In the genomic region with DNA sequence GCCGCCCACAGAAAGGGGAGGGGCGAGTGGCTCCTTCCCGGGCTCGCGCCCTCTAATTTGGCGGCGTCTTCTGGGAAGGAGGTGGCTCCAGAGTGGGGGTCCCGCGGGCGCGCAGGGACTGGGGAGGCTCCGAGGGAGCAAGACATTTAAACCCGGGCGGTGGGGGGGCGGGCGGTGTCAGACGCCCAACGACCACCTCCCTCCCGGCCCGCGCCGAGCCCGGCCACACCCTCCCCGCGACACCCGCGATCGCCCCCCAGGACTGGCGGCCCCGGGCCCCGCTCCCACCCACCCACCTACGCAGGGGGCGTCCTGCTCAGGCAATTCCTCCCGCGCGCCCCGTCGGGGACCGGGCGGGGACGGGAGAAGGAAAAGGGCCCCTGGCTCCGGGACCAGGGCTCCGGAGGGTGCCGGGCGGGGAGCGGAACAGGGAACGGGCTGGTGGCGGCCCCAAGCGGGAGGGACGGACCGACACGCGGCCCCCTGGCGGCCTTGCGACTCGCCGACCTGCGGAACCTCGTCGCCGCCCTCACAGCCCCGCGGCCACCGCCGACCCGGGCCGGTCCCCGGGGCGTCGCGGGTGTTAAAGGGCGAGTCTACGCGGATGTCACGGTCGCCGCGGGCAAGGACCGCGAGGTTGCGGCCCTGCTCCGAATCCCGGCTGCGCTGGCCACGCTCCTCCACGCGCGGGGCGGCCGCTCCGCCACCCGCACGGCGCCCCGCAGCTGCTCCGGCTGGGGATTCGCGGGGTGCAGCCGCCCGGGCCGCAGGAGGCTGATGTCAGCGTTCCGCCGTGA, we compare ENCODE assay signal across 9 cellular contexts.
A peak's percentile ranks its signal among the peaks of the same experiment; 100 is the strongest.
DNase-seq lines count a peak whose midpoint lies in the region; ATAC-seq, FAIRE-seq and TF ChIP-seq lines count a peak whose summit lies in the region.
"Had no signal": no experiment of that assay in that cellular context is flagged by ENCODE, and none has a peak within 500 bp of the region (broad histone marks: within the 10 kb centered on the region; RNA-seq: fewer than 3 reads in every experiment).

No MANE protein-coding gene starts in this region.

- dilution Hi-C loops in endothelial cell of umbilical vein (cut with MboI; ENCODE audit: extremely low pct_ligation_motif_present, low sequenced_read_pairs): no loop called here

- POLR2A ChIA-PET in endothelial cell of umbilical vein (lab: Charles Lee): no interaction called here
- POLR2A ChIA-PET in CD4-positive, alpha-beta T cell (lab: Charles Lee): no interaction called here

- no peaks in the 10 kb centered on the region for H3K36me3 Mint-ChIP-seq in CD4-positive, alpha-beta T cell (ENCODE audit: low read depth)

- CTCF ChIA-PET in endothelial cell of umbilical vein (lab: Charles Lee): no interaction called here
- CTCF ChIA-PET in CD4-positive, alpha-beta T cell (lab: Charles Lee): no interaction called here

- DNase-seq in EH (ENCODE audit: low read depth) (peak; percentile 11), NT2/D1 (ENCODE audit: low read depth, low spot score) (no peak), endothelial cell of umbilical vein (ENCODE audit: low read depth, low spot score) (no peak), pancreas (peak in 5 of 6 donors; percentile 4 to 73 (median 33))
- DNase-seq in effector memory CD4-positive, alpha-beta T cell: no peak
- no peak for DNase-seq in CD4-positive, alpha-beta T cell
- DNase-seq: ovary had no signal

- ATAC-seq in pancreas (peak; percentile 31 to 75 (median 64)), HG02938 (IDR thresholded peaks at IDR 0.05; ENCODE audit: unreplicated experiment) (no peak), GM19463 (IDR thresholded peaks at IDR 0.05; ENCODE audit: unreplicated experiment) (no peak)
- ATAC-seq in CD4-positive, alpha-beta T cell (ENCODE audit: poor library complexity): no peak

- H3K9ac ChIP-seq in NT2/D1 (ENCODE audit: insufficient read length, low read depth) (peak overlapping the region; percentile 23), endothelial cell of umbilical vein (replicated peaks; ENCODE audit: extremely low read depth, insufficient read depth, low read length) (no peak overlapping the region)

- H3K9me1 ChIP-seq in endothelial cell of umbilical vein (replicated peaks; ENCODE audit: control insufficient read depth, extremely low read depth, insufficient read depth, low read length): no peaks in the 10 kb centered on the region

- no peak overlapping the region for H2AFZ ChIP-seq in endothelial cell of umbilical vein (ENCODE audit: low read depth, low read length)

- no peak for TF ChIP-seq POLR2A in endothelial cell of umbilical vein (IDR thresholded peaks at IDR 0.05; ENCODE audit: low read depth, low read length)

- peaks cover 73% of the 10 kb centered on the region for H3K27me3 Mint-ChIP-seq in CD4-positive, alpha-beta T cell

- no peaks in the 10 kb centered on the region for H3K79me2 ChIP-seq in endothelial cell of umbilical vein (ENCODE audit: control insufficient read depth, insufficient read depth, low read length)

- H3K4me3 ChIP-seq in NT2/D1 (ENCODE audit: insufficient read length, low read depth) (peak overlapping the region; percentile 25), endothelial cell of umbilical vein (replicated peaks in 1 of 3; ENCODE audit: insufficient read depth in 1 of 3, low read depth in 1 of 3, low read length in 3 of 3) (peak overlapping the region in 1 of 3 experiments; percentile 3), pancreas (peak overlapping the region in 3 of 4 donors; percentile 4 to 37 (median 7))
- no peak overlapping the region for H3K4me3 ChIP-seq in effector memory CD4-positive, alpha-beta T cell (ENCODE audit: insufficient read depth, low read depth, low read length, poor library complexity, severe bottlenecking)
- H3K4me3 ChIP-seq: ovary had no signal

- H3K9me3 Mint-ChIP-seq in CD4-positive, alpha-beta T cell: no peaks in the 10 kb centered on the region

- H3K4me1 Mint-ChIP-seq in CD4-positive, alpha-beta T cell (ENCODE audit: low read depth): no peaks in the 10 kb centered on the region

- H3K9me3 ChIP-seq in NT2/D1 (ENCODE audit: insufficient read depth, low read length): no peaks in the 10 kb centered on the region; the same call in 1 of the 2 replicates
- H3K9me3 ChIP-seq in endothelial cell of umbilical vein (replicated peaks; ENCODE audit: control insufficient read depth, insufficient read depth, low read length): no peaks in the 10 kb centered on the region
- no peaks in the 10 kb centered on the region for H3K9me3 ChIP-seq in pancreas
- H3K9me3 ChIP-seq in effector memory CD4-positive, alpha-beta T cell (ENCODE audit: control insufficient read depth, low read length): no peaks in the 10 kb centered on the region
- H3K9me3 ChIP-seq in CD4-positive, alpha-beta T cell (ENCODE audit: control insufficient read depth, low read length): no peaks in the 10 kb centered on the region

- no peak overlapping the region for H3K4me3 Mint-ChIP-seq in CD4-positive, alpha-beta T cell

- no peak overlapping the region for H3K27ac Mint-ChIP-seq in CD4-positive, alpha-beta T cell

- H3K27me3 ChIP-seq in NT2/D1 (ENCODE audit: insufficient read depth, insufficient read length) (peaks cover 11% of the 10 kb centered on the region), endothelial cell of umbilical vein (ENCODE audit: control insufficient read depth in 2 of 2, insufficient read depth in 2 of 2, low read length in 2 of 2) (peaks cover 9 to 31% of the 10 kb centered on the region in 2 experiments), pancreas (peaks cover 2 to 22% (median 11%) of the 10 kb centered on the region in 4 donors)
- H3K27me3 ChIP-seq in effector memory CD4-positive, alpha-beta T cell (replicated peaks; ENCODE audit: control insufficient read depth, insufficient read depth, low read length, poor library complexity, severe bottlenecking): peaks cover 21% of the 10 kb centered on the region
- peaks cover 51% of the 10 kb centered on the region for H3K27me3 ChIP-seq in CD4-positive, alpha-beta T cell (ENCODE audit: control insufficient read depth, insufficient read depth, low read length)
- H3K27me3 ChIP-seq: ovary had no signal

- FAIRE-seq in endothelial cell of umbilical vein (lab: Jason Lieb, UNC): no peak
- no peak for FAIRE-seq in pancreas (lab: Jason Lieb, UNC)

- H4K20me1 ChIP-seq in endothelial cell of umbilical vein (replicated peaks; ENCODE audit: control insufficient read depth, extremely low read depth, insufficient read depth, low read length): no peaks in the 10 kb centered on the region

- H3K4me2 ChIP-seq in endothelial cell of umbilical vein (ENCODE audit: insufficient read depth, low read length): peak overlapping the region; percentile 24

- H3K36me3 ChIP-seq in NT2/D1 (ENCODE audit: insufficient read depth, insufficient read length, low read length): no peaks in the 10 kb centered on the region
- H3K36me3 ChIP-seq in endothelial cell of umbilical vein (ENCODE audit: control insufficient read depth in 2 of 2, extremely low read depth in 1 of 2, insufficient read depth in 2 of 2, low read length in 2 of 2): no peaks in the 10 kb centered on the region
- H3K36me3 ChIP-seq in pancreas: no peaks in the 10 kb centered on the region
- no peaks in the 10 kb centered on the region for H3K36me3 ChIP-seq in effector memory CD4-positive, alpha-beta T cell (ENCODE audit: control insufficient read depth, insufficient read depth, low read length)
- H3K36me3 ChIP-seq: ovary had no signal

- no TSS peak for BruUV-seq in endothelial cell of umbilical vein (replicated peaks; lab: Mats Ljungman, UMichigan)

- no peak overlapping the region for H3K27ac ChIP-seq in endothelial cell of umbilical vein (ENCODE audit: insufficient read depth, low read depth, low read length)
- no peak overlapping the region for H3K27ac ChIP-seq in pancreas
- H3K27ac ChIP-seq in effector memory CD4-positive, alpha-beta T cell (ENCODE audit: insufficient read depth, low read length, poor library complexity, severe bottlenecking): no peak overlapping the region
- H3K27ac ChIP-seq in CD4-positive, alpha-beta T cell (ENCODE audit: low read depth, low read length): no peak overlapping the region
- H3K27ac ChIP-seq: ovary had no signal

- intact Hi-C loops in endothelial cell of umbilical vein (cut with micrococcal nuclease): no loop called here
- intact Hi-C loops in pancreas (cut with DNase I): no loop called here
- intact Hi-C loops in CD4-positive, alpha-beta T cell (cut with DNase I, micrococcal nuclease): no loop called here

- peak in 1 of 2 donors; percentile 30 for TF ChIP-seq CTCF in endothelial cell of umbilical vein (IDR thresholded peaks at IDR 0.05; ENCODE audit: extremely low read depth in 1 of 2, insufficient read depth in 1 of 2, low read depth in 1 of 2, low read length in 2 of 2)
- TF ChIP-seq CTCF in pancreas (IDR thresholded peaks at IDR 0.05): no peak
- TF ChIP-seq CTCF in CD4-positive, alpha-beta T cell (IDR thresholded peaks at IDR 0.05): no peak

- H3K4me1 ChIP-seq in NT2/D1 (ENCODE audit: insufficient read depth, insufficient read length) (no peaks in the 10 kb centered on the region), endothelial cell of umbilical vein (ENCODE audit: control insufficient read depth, extremely low read depth, insufficient read depth, low read length) (no peaks in the 10 kb centered on the region), pancreas (no peaks in the 10 kb centered on the region)
- H3K4me1 ChIP-seq in effector memory CD4-positive, alpha-beta T cell (ENCODE audit: control insufficient read depth, insufficient read depth, low read length, poor library complexity, severe bottlenecking): no peaks in the 10 kb centered on the region

- WGBS in pancreas, 2 donors: 4 to 5% methylated on average over 77 to 104 of the region's 104 CpGs

TF ChIP-seq in endothelial cell of umbilical vein, 7 proteins besides CTCF, POLR2A, EP300 and RAD21:
- no peak for TF ChIP-seq JUN (IDR thresholded peaks at IDR 0.05; ENCODE audit: borderline replicate concordance, insufficient read depth, insufficient read length, low read depth)
- TF ChIP-seq EZH2 (IDR thresholded peaks at IDR 0.05; ENCODE audit: borderline replicate concordance, low read depth, low read length, severe bottlenecking): peak; percentile 84
- no peak for TF ChIP-seq MYC (IDR thresholded peaks at IDR 0.05; ENCODE audit: low read depth, low read length)
- no peak for TF ChIP-seq POLR2AphosphoS5 (IDR thresholded peaks at IDR 0.05; ENCODE audit: insufficient read depth, low read depth, low read length)
TF ChIP-seq in endothelial cell of umbilical vein: peak in this region for 1.

Comparison
In these comparisons a context has a peak if more than half of its experiments do, and no peak if none do; other contexts are left out.
1. DNase-seq: peak in EH (single experiment) and pancreas (5 of 6); none in NT2/D1 (single experiment), endothelial cell of umbilical vein (single experiment), effector memory CD4-positive, alpha-beta T cell (0 of 3) and CD4-positive, alpha-beta T cell (0 of 10).
2. ATAC-seq: peak in pancreas (4 of 4); none in HG02938 (single experiment), GM19463 (single experiment) and CD4-positive, alpha-beta T cell (single experiment).